Comparison of ENCODE assay signal across 8 cellular contexts in the genomic region with DNA sequence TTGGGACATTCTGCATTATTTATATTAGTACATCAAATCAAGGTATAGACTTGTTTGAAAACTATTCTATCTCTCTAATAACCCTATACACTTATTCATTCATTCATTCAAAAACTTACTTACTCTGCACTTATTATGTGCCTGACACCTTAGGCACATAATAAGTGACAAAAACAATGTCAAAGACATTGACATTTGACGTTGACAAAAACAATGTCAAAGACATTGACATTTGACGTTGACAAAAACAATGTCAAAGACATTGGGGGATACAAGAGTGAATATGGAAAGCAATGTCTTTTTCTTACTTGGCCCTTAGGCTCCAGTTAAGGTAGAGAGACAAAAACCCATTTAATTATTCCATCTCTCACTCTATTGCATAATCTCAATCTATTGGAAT.
"Had no signal": no experiment of that assay in that cellular context is flagged by ENCODE, and none has a peak within 500 bp of the region (broad histone marks: within the 10 kb centered on the region; RNA-seq: fewer than 3 reads in every experiment).

No MANE protein-coding gene starts in this region.

- FAIRE-seq: G401.6, GM12878, GM12891, GM12892, GM18507, GM19239 had no signal

- H3K4me3 ChIP-seq: GM12878 had no signal

- ATAC-seq: GM12878 had no signal

- DNase-seq: GDM1, GF-D8 had no signal
